In the genomic region with DNA sequence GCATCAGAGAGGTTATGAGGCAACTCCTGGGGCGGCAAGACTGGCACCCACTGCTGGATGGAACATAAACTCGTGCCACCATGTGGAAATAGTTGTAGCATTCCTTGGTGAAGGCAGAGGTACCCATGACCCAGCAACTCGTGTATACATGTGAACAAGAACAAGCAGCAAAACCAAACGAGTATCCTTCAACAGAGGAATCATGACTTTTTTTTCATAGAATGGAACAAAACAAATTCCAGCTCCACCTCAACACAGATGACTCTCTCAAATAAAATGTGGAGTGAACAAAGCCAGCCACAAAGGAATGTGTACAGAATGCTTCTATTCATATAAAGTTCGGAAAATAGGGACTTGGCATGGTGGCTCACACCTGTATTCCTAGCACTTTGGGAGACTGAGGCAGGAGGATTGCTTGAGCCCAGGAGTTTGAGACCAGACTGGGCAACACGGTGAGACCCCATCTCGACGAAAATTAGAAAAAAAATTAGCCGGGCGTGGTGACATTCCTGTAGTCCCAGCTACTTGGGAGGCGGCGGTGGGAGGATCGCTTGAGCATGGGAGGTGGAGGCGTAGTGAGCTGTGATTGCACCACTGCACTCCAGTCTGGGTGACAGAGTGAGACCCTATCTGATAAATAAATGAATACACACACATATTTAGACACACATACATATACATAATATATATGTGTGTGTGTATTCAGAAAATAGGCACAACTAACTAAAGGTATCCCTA, we compare ENCODE assay signal across 11 cellular contexts. TPM values are rescaled to one million over a fixed set of nuclear protein-coding genes. Genes with fewer than 3 reads are reported as not detected.
A peak's percentile ranks its signal among the peaks of the same experiment; 100 is the strongest.
DNase-seq lines count a peak whose midpoint lies in the region; TF ChIP-seq lines count a peak whose summit lies in the region.
"Had no signal": no experiment of that assay in that cellular context is flagged by ENCODE, and none has a peak within 500 bp of the region (broad histone marks: within the 10 kb centered on the region; RNA-seq: fewer than 3 reads in every experiment).

No MANE protein-coding gene starts in this region.

- H3K27ac Mint-ChIP-seq in endothelial cell (ENCODE audit: unreplicated experiment) (peak overlapping the region; percentile 41), nephron (peak overlapping the region; percentile 13 to 85 (median 47))
- H3K27ac Mint-ChIP-seq: memory B cell had no signal

- H3K36me3 Mint-ChIP-seq in endothelial cell (ENCODE audit: low read depth, unreplicated experiment) (peaks cover 42% of the 10 kb centered on the region), nephron (ENCODE audit: low read depth) (peaks cover 76% of the 10 kb centered on the region)

- POLR2A ChIA-PET in HEK293T (lab: Yijun Ruan, JAX), result no interaction called here

- H3K4me3 Mint-ChIP-seq in endothelial cell (ENCODE audit: unreplicated experiment), result peak overlapping the region; percentile 21
- H3K4me3 Mint-ChIP-seq in nephron, result no peak overlapping the region
- H3K4me3 Mint-ChIP-seq: memory B cell had no signal

- H3K4me1 Mint-ChIP-seq in endothelial cell (ENCODE audit: unreplicated experiment) (no peaks in the 10 kb centered on the region), nephron (no peaks in the 10 kb centered on the region)
- H3K4me1 Mint-ChIP-seq: CD14-positive monocyte had no signal

- H3K27me3 Mint-ChIP-seq in endothelial cell (ENCODE audit: unreplicated experiment) (peaks cover 5% of the 10 kb centered on the region), nephron (ENCODE audit: low read depth) (no peaks in the 10 kb centered on the region)
- H3K27me3 Mint-ChIP-seq: memory B cell had no signal

- CTCF ChIA-PET in HEK293T (lab: Yijun Ruan, JAX), result no interaction called here

- TF ChIP-seq CTCF in AG09319 (IDR thresholded peaks at IDR 0.05; ENCODE audit: low read depth, low read length) (no peak), endothelial cell (IDR thresholded peaks at IDR 0.05; ENCODE audit: unreplicated experiment) (no peak), nephron (IDR thresholded peaks at IDR 0.05; ENCODE audit: unreplicated experiment in 3 of 3) (no peak)

- DNase-seq in AG09319 (ENCODE audit: extremely low read depth, low read depth), result peak; percentile 32
- DNase-seq in NCI-H226, result peak; percentile 78
- no peak for DNase-seq in endothelial cell (ENCODE audit: low spot score)
- no peak for DNase-seq in SKM-1 (lab: John Stamatoyannopoulos, UW; ENCODE audit: unreplicated experiment)
- DNase-seq in activated T-cell treated with anti-CD3 and anti-CD28 coated beads for 4 hours, result no peak
- DNase-seq in stimulated activated CD4-positive, alpha-beta T cell treated with anti-CD3 and anti-CD28 coated beads, Interleukin-4, amount 100 ng/mL, for 1 hour, result no peak
- DNase-seq in HEK293T (ENCODE audit: extremely low spot score), result no peak
- DNase-seq: NCI-H146 had no signal

- H3K9me3 Mint-ChIP-seq in endothelial cell (ENCODE audit: unreplicated experiment), result no peaks in the 10 kb centered on the region
- peaks cover 3% of the 10 kb centered on the region for H3K9me3 Mint-ChIP-seq in nephron

TF ChIP-seq in HEK293T, 16 proteins besides CTCF, POLR2A, EP300 and RAD21:
- TF ChIP-seq ZNF384 (IDR thresholded peaks at IDR 0.05), result no peak
TF ChIP-seq in HEK293T: peak in this region for 0.

RNA-seq across cellular contexts. Expression of gene B9D1, which starts 35.3 kb away (rescaled TPM):
- total RNA-seq in endothelial cell (ENCODE audit: unreplicated experiment), result 6.2 TPM

RNA-seq across cellular contexts. Expression of gene MAPK7, which starts 51.1 kb away (rescaled TPM):
- 48.5 TPM for total RNA-seq in endothelial cell (ENCODE audit: unreplicated experiment)

RNA-seq across cellular contexts. Expression of gene MFAP4, which starts 59.8 kb away (rescaled TPM):
- total RNA-seq in endothelial cell (ENCODE audit: unreplicated experiment), result 0.67 TPM

Comparison
In these comparisons a context has a peak if more than half of its experiments do, and no peak if none do; other contexts are left out.
1. DNase-seq: peak in AG09319 (single experiment) and NCI-H226 (single experiment); none in endothelial cell (single experiment), SKM-1 (single experiment), activated T-cell treated with anti-CD3 and anti-CD28 coated beads for 4 hours (single experiment), stimulated activated CD4-positive, alpha-beta T cell treated with anti-CD3 and anti-CD28 coated beads, Interleukin-4, amount 100 ng/mL, for 1 hour (single experiment) and HEK293T (single experiment).